19 cellular contexts compared by ENCODE assay signal in the genomic region with DNA sequence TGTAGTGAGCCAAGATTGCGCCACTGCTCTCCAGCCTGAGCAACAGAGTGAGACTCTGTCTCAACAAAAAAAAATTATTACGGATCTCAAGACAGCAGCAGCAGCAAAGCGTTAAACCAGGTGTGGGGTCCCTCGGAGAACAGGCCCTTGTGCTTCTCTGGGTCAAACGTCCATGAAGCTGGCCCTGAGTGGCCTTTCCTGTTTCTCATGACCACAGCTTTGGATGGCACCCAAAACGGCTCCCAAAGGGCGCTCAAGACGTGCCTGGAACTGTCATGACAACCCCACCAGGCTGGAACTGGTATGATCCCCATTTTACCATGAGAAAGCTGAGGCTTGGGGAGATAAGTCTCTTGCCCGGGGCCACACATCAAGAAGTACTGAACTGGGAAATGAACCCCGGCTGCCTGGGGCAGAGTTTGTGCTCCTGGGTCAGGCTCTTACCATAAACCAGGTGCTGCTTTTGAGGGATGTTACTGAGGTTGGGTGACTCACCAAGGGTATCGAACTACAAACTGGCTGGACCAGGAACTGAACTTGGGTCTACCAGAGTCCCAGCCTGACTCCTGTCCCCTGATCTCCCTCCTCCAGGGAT. TPM values are rescaled to one million over a fixed set of nuclear protein-coding genes. Genes with fewer than 3 reads are reported as not detected.
DNase-seq lines count a peak whose midpoint lies in the region; TF ChIP-seq lines count a peak whose summit lies in the region.
"Had no signal": no experiment of that assay in that cellular context is flagged by ENCODE, and none has a peak within 500 bp of the region (broad histone marks: within the 10 kb centered on the region; RNA-seq: fewer than 3 reads in every experiment).

No MANE protein-coding gene starts in this region.

- H3K4me1 Mint-ChIP-seq in MCF 10A (ENCODE audit: insufficient read depth, unreplicated experiment), result no peaks in the 10 kb centered on the region

- no TSS peak for BruUV-seq in MCF 10A (replicated peaks; lab: Mats Ljungman, UMichigan)

- no peaks in the 10 kb centered on the region for H3K9me3 ChIP-seq in breast epithelium
- no peaks in the 10 kb centered on the region for H3K9me3 ChIP-seq in thymus (ENCODE audit: control insufficient read depth)

- intact Hi-C loops in breast epithelium (cut with DNase I; ENCODE audit: low total_unique reads), result no loop called here
- intact Hi-C loops in MCF 10A (cut with micrococcal nuclease), result no loop called here

- H3K4me1 ChIP-seq in breast epithelium (no peaks in the 10 kb centered on the region), thymus (ENCODE audit: control insufficient read depth, insufficient read depth, low read length) (no peaks in the 10 kb centered on the region)

- POLR2A ChIA-PET in MCF 10A (lab: Yijun Ruan, JAX), result interaction anchor here (0.8 kb wide), 1 partner anchor 13 kb away, joined by 3 read pairs; no protein-coding TSS in a partner anchor
- POLR2A ChIA-PET in RWPE1 (lab: Yijun Ruan, JAX; ENCODE audit: low non-redundant PET), result no interaction called here

- DNase-seq in breast epithelium (ENCODE audit: low spot score in 2 of 2) (no peak), MCF 10A (ENCODE audit: unreplicated experiment) (no peak), RWPE1 (ENCODE audit: low spot score) (no peak), fibroblast of mammary gland (ENCODE audit: low read depth) (peak; percentile 46), SKM-1 treated with dmso at 0.1 percent for 144 hours (lab: John Stamatoyannopoulos, UW; ENCODE audit: unreplicated experiment) (no peak), foreskin melanocyte (no peak), AG20443 (ENCODE audit: low spot score) (no peak)
- DNase-seq: C1 segment of cervical spinal cord, EL, KG1, NCI-H1417, NCI-H1930, NCI-H2171, NCI-H510A, NCI-H82 had no signal

- H3K4me3 ChIP-seq in breast epithelium (no peak overlapping the region), fibroblast of mammary gland (ENCODE audit: control insufficient read depth, low read depth, low read length) (no peak overlapping the region), thymus (ENCODE audit: low read length) (no peak overlapping the region)
- H3K4me3 ChIP-seq: SK-N-MC had no signal

- H3K9me3 Mint-ChIP-seq in MCF 10A (ENCODE audit: unreplicated experiment), result no peaks in the 10 kb centered on the region

- CTCF ChIA-PET in MCF 10A (lab: Yijun Ruan, JAX), result interaction anchor here (1.2 to 2.1 kb wide), 2 partner anchors 12 to 240 kb away, joined by 3 to 6 read pairs; no protein-coding TSS in a partner anchor
- CTCF ChIA-PET in RWPE1 (lab: Yijun Ruan, JAX), result no interaction called here

- no peaks in the 10 kb centered on the region for H3K27me3 Mint-ChIP-seq in MCF 10A (ENCODE audit: insufficient read depth, unreplicated experiment)

- no peak overlapping the region for H3K27ac Mint-ChIP-seq in MCF 10A (ENCODE audit: low read depth, unreplicated experiment)

- no peaks in the 10 kb centered on the region for H3K36me3 ChIP-seq in breast epithelium
- peaks cover 54% of the 10 kb centered on the region for H3K36me3 ChIP-seq in thymus (ENCODE audit: control insufficient read depth, insufficient read depth)

- H3K36me3 Mint-ChIP-seq in MCF 10A (ENCODE audit: insufficient read depth, unreplicated experiment), result peaks cover 70% of the 10 kb centered on the region

- WGBS in thymus, result 97% methylated on average over 11 of the region's 11 CpGs

- TF ChIP-seq CTCF in breast epithelium (IDR thresholded peaks at IDR 0.05), result no peak
- TF ChIP-seq CTCF in MCF 10A (IDR thresholded peaks at IDR 0.05; ENCODE audit: unreplicated experiment), result no peak
- no peak for TF ChIP-seq CTCF in RWPE1 (conservative IDR thresholded peaks at IDR 0.05; ENCODE audit: low read depth)
- TF ChIP-seq CTCF in fibroblast of mammary gland (conservative IDR thresholded peaks at IDR 0.05; ENCODE audit: control insufficient read depth, insufficient read depth, low read depth, low read length), result no peak

- H3K4me3 Mint-ChIP-seq in MCF 10A (ENCODE audit: unreplicated experiment), result no peak overlapping the region

- peak overlapping the region; percentile 45 to 68 for H3K27ac ChIP-seq in breast epithelium
- H3K27ac ChIP-seq in RWPE1, result peak overlapping the region; percentile 62
- peak overlapping the region; percentile 25 for H3K27ac ChIP-seq in thymus (ENCODE audit: low read depth)
- H3K27ac ChIP-seq: 22Rv1, SK-N-MC had no signal

- TF ChIP-seq POLR2A in breast epithelium (IDR thresholded peaks at IDR 0.05), result no peak

- H3K27me3 ChIP-seq in breast epithelium (no peaks in the 10 kb centered on the region), thymus (ENCODE audit: control insufficient read depth, insufficient read depth) (no peaks in the 10 kb centered on the region)

RNA-seq across cellular contexts. Expression of gene SAMD1, which starts 11.6 kb away (rescaled TPM):
- total RNA-seq in breast epithelium, result 10 to 100 TPM; 10.8 to 15.4 (median 14.2) TPM
- 12.9 and 19.8 TPM in 2 replicates for total RNA-seq in MCF 10A (2022)
- polyA plus RNA-seq in thymus, result 43.6 TPM

RNA-seq across cellular contexts. Expression of gene PRKACA, which starts 15.4 kb away (rescaled TPM):
- 10 to 100 TPM; 27.2 to 44.8 (median 35.4) TPM for total RNA-seq in breast epithelium
- 44.7 and 49.8 TPM in 2 replicates for total RNA-seq in MCF 10A (2022)
- polyA plus RNA-seq in thymus, result 36.8 TPM

RNA-seq across cellular contexts. Expression of gene C19orf67, which starts 16.6 kb away (rescaled TPM):
- not detected for total RNA-seq in breast epithelium
- not detected in 2 replicates for total RNA-seq in MCF 10A (2022)
- polyA plus RNA-seq in thymus, result 0.18 TPM
- total RNA-seq: H1 had no signal

RNA-seq across cellular contexts. Expression of gene MISP3, which starts 29.6 kb away (rescaled TPM):
- total RNA-seq in breast epithelium (1 to 10 TPM; 4.6 to 6.4 (median 5.0) TPM), MCF 10A (2022) (0.32 and 0.54 TPM in 2 replicates)
- polyA plus RNA-seq in thymus, result 2.9 TPM

RNA-seq across cellular contexts. Expression of gene ASF1B, which starts 34.2 kb away (rescaled TPM):
- 1 to 10 TPM in 2 of 3 donors, under 1 TPM in 1; 0.66 to 1.6 (median 1.2) TPM for total RNA-seq in breast epithelium
- total RNA-seq in MCF 10A (2022), result 6.5 and 7.0 TPM in 2 replicates
- 2.9 TPM for polyA plus RNA-seq in thymus
